In the genomic region with DNA sequence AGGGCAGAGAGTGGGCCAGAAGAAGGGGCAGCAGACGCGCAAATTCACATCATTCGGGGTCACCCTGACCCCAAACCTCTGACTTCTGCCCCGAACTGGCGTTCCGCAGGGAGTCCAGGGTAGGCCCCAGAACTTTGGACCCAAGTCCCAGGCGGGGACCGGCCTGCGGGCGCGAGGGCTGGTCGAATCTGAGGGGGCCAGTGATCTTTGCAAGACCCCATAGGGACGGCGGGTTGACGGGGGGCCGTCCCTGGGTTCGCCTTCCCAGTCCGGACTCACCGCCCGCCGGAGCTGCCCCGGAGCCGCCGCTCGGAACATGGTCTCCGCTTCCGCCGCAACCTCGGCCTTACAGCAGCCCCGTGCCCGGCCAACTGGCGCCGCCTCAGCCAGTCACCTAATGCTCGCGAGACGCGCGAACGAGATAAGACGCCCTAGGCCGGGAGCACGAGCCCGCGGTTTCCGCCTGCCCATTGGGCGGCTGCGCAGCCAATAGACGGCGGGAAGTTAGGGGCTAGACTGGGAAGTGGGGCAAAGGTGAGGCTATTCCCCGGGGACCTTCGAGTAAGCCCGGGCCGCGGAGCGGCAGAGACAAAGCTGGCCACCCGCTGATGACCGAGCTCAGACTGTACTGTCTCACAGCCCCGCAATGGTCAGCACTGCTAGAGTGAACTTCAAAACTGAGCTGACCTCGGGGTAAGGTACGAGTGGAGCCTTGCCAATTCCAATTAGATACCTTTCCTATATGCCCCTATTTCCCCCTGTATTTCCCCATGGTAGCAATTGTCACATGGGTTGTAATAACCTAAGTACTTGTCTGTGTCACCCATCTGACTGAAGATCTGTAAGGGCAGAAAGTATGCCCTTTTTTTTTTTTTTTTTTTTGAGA, we compare ENCODE assay signal across 8 cellular contexts. TPM values are rescaled to one million over a fixed set of nuclear protein-coding genes. Genes with fewer than 3 reads are reported as not detected.
DNase-seq lines count a peak whose midpoint lies in the region; TF ChIP-seq lines count a peak whose summit lies in the region.

Gene ETFA, minus strand, starts transcription at position 399 of the 886 bp plus-strand sequence. Its CDS starts 81 bp downstream, at position 318.

- H3K36me3 Mint-ChIP-seq in neural crest cell (ENCODE audit: low read depth) = peaks cover 2% of the 10 kb centered on the region

- peak within 1 kb of the TSS; percentile 94 for H3K27ac Mint-ChIP-seq in neural crest cell (ENCODE audit: unreplicated experiment)

- peak within 1 kb of the TSS; percentile 93 for H3K4me3 Mint-ChIP-seq in neural crest cell

- H3K4me3 ChIP-seq in HAP-1 = peak within 1 kb of the TSS; percentile 95
- H3K4me3 ChIP-seq in MG63 = peak within 1 kb of the TSS; percentile 81
- H3K4me3 ChIP-seq in fibroblast of villous mesenchyme (ENCODE audit: low read depth, low read length) = peak within 1 kb of the TSS; percentile 96
- H3K4me3 ChIP-seq in stomach = peak within 1 kb of the TSS; percentile 66 to 68 (median 67)

- H3K9me3 Mint-ChIP-seq in neural crest cell = peaks cover 3% of the 10 kb centered on the region

- in situ Hi-C loops in G401 (cut with HindIII; ENCODE audit: low sequenced_read_pairs) = no loop called here
- in situ Hi-C loops in HAP-1 (cut with MboI; ENCODE audit: low sequenced_read_pairs) = no loop called here

- peak within 1 kb of the TSS; percentile 84 to 89 (median 88) for H3K27ac ChIP-seq in stomach

- no peak for TF ChIP-seq CTCF in fibroblast of villous mesenchyme (IDR thresholded peaks at IDR 0.05; ENCODE audit: insufficient read depth, low read depth, low read length)
- no peak for TF ChIP-seq CTCF in neural crest cell (conservative IDR thresholded peaks at IDR 0.05)
- TF ChIP-seq CTCF in stomach (IDR thresholded peaks at IDR 0.05) = no peak

- peaks cover 38% of the 10 kb centered on the region for H3K4me1 Mint-ChIP-seq in neural crest cell

- H3K4me1 ChIP-seq in HAP-1 (peaks cover 15% of the 10 kb centered on the region), stomach (peaks cover 14 to 54% (median 28%) of the 10 kb centered on the region in 4 donors)

- TF ChIP-seq EP300 in stomach (IDR thresholded peaks at IDR 0.05) = no peak

- H3K27me3 ChIP-seq in HAP-1 (ENCODE audit: low read depth) (no peaks in the 10 kb centered on the region), MG63 (no peaks in the 10 kb centered on the region), stomach (no peaks in the 10 kb centered on the region)

- intact Hi-C loops in stomach (cut with DNase I; ENCODE audit: low total_unique reads) = no loop called here

- DNase-seq in G401 (ENCODE audit: low spot score) (peak; percentile 90), HAP-1 (ENCODE audit: low spot score in 2 of 2) (peak; percentile 100), MG63 (peak; percentile 99), SHP77 (lab: John Stamatoyannopoulos, UW) (peak; percentile 92 to 95), fibroblast of villous mesenchyme (ENCODE audit: low read depth) (peak; percentile 96), neural crest cell (ENCODE audit: low read depth, low spot score) (peak; percentile 89), stomach (peak; percentile 98)
- peak; percentile 95 for DNase-seq in activated effector memory CD4-positive, alpha-beta T cell treated with anti-CD3 and anti-CD28 coated beads, Interleukin-2, amount 50 U/mL, for 16 hours

- peaks cover 11% of the 10 kb centered on the region for H3K27me3 Mint-ChIP-seq in neural crest cell (ENCODE audit: low read depth)

- peak in 2 of 4 donors; percentile 50 to 63 for TF ChIP-seq POLR2A in stomach (IDR thresholded peaks at IDR 0.05)

- no peaks in the 10 kb centered on the region for H3K9me3 ChIP-seq in HAP-1
- no peaks in the 10 kb centered on the region for H3K9me3 ChIP-seq in MG63
- H3K9me3 ChIP-seq in stomach = no peaks in the 10 kb centered on the region

- H3K36me3 ChIP-seq in HAP-1 (replicated peaks) (peaks cover 3% of the 10 kb centered on the region; the same call in 1 of the 2 replicates), MG63 (peaks cover 12% of the 10 kb centered on the region), stomach (no peaks in the 10 kb centered on the region)

- 0 to 1% (median 1%) methylated on average over 19 to 60 of the region's 60 CpGs for WGBS in stomach, 5 donors

RNA-seq across cellular contexts. Expression of gene ETFA, which starts in this region (rescaled TPM):
- 234 and 273 TPM in 2 replicates for total RNA-seq in G401 (2014; rRNA removed; shearing (Covaris generic))
- total RNA-seq in MG63 (2014; rRNA removed; shearing (Covaris generic); ENCODE audit: low replicate concordance) = 362 and 427 TPM in 2 replicates
- total RNA-seq in fibroblast of villous mesenchyme (85.7 and 114 TPM in 2 replicates), neural crest cell (109 and 119 TPM in 2 replicates), stomach (100 to 1,000 TPM in 3 of 5 donors, 10 to 100 TPM in 2; 68.2 to 304 (median 118) TPM)
- 100 to 1,000 TPM in 2 of 3 donors, 10 to 100 TPM in 1; 79.6 to 157 (median 100) TPM for polyA plus RNA-seq in stomach

Comparison
In these comparisons a context has a peak if more than half of its experiments do, and no peak if none do; other contexts are left out.
1. Peak in every context shown above with its lines: DNase-seq, H3K4me3 ChIP-seq and H3K27ac ChIP-seq.